Comparison of ENCODE assay signal across 1 cellular context in the genomic region with DNA sequence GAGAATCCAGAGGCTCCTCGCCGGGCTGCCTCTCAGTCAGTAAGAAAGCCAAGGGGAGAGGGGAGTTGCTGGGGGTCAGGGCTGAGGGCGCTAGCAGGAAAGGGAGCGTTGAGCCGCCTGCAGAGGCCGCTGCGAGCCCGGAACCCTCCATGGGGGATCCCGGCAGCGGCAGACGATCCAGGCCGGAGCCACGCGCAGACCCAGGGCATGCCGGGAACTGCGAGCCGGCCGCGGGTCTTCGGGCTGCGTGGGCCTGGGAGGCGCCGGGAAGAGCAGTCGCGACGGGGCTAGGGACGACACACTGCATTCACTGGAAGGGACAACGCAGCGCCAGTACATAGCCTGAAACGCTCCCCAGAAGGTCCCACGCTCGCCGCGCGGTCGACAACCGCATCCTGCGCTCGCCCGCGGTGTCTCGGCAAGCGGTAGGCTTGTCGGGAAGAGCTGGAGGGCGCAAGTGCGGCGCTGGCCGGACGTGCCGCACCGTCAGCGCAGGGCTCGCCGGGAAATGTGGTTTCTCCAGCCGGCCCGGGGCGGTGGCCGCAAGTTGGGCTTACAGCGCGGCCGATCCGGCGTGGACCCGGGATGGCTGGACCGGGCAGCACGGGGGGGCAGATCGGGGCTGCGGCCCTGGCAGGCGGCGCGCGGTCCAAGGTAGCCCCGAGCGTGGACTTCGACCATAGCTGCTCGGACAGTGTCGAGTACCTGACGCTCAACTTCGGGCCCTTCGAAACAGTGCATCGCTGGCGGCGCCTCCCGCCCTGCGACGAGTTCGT.
A peak's percentile ranks its signal among the peaks of the same experiment; 100 is the strongest.
TF ChIP-seq lines count a peak whose summit lies in the region.

LZTR1 (plus strand) TSS at position 511 of the 776 bp plus-strand sequence; CDS start at position 586, 75 bp downstream.

TF ChIP-seq in HepG2, 621 proteins besides CTCF, POLR2A, EP300 and RAD21 (continued from another document and continues in another):
- TF ChIP-seq THAP8 (CRISPR knock-in tag; IDR thresholded peaks at IDR 0.05; ENCODE audit: borderline replicate concordance) (0 out of 2 replicates have a peak, but pooled peaks have one; percentile 60), NBN (conservative IDR thresholded peaks at IDR 0.05) (no peak), GPN1 (CRISPR knock-in tag; IDR thresholded peaks at IDR 0.05; ENCODE audit: borderline replicate concordance) (no peak), ZNF782 (CRISPR knock-in tag; IDR thresholded peaks at IDR 0.05; ENCODE audit: borderline replicate concordance) (peak; percentile 97), ZNF138 (CRISPR knock-in tag; IDR thresholded peaks at IDR 0.05; ENCODE audit: low read depth) (no peak; the same call in 1 of the 2 replicates), PBX3 (CRISPR knock-in tag; IDR thresholded peaks at IDR 0.05; ENCODE audit: borderline replicate concordance) (peak; percentile 42; the same call in 1 of the 2 replicates), SRSF9 (IDR thresholded peaks at IDR 0.05; ENCODE audit: borderline replicate concordance, insufficient read depth, low read depth, low read length, poor library complexity, severe bottlenecking) (no peak), ATF5 (CRISPR knock-in tag; IDR thresholded peaks at IDR 0.05; ENCODE audit: low read depth) (peak; percentile 14; the same call in 1 of the 2 replicates), BRF2 (CRISPR knock-in tag; IDR thresholded peaks at IDR 0.05) (peak; percentile 83), GMEB1 (CRISPR knock-in tag; IDR thresholded peaks at IDR 0.05; ENCODE audit: borderline replicate concordance) (peak; percentile 99), ZNF331 (CRISPR knock-in tag; IDR thresholded peaks at IDR 0.05) (peak; percentile 67), HOMEZ (CRISPR knock-in tag; IDR thresholded peaks at IDR 0.05; ENCODE audit: low read depth) (no peak), HMGA1 (CRISPR knock-in tag; conservative IDR thresholded peaks at IDR 0.05) (no peak), BCL6 (CRISPR knock-in tag; IDR thresholded peaks at IDR 0.05) (peak; percentile 53; the same call in 1 of the 2 replicates), AKNA (CRISPR knock-in tag; IDR thresholded peaks at IDR 0.05; ENCODE audit: borderline replicate concordance) (peak; percentile 83; the same call in 1 of the 2 replicates), USF2 (IDR thresholded peaks at IDR 0.05; ENCODE audit: low read depth, low read length) (no peak), USF2 (CRISPR knock-in tag; IDR thresholded peaks at IDR 0.05; ENCODE audit: borderline replicate concordance) (peak; percentile 56; the same call in 1 of the 2 replicates), RXRB (CRISPR knock-in tag; IDR thresholded peaks at IDR 0.05; ENCODE audit: borderline replicate concordance) (peak; percentile 64), ZNF441 (CRISPR knock-in tag; IDR thresholded peaks at IDR 0.05; ENCODE audit: borderline replicate concordance) (peak; percentile 94), REXO4 (CRISPR knock-in tag; IDR thresholded peaks at IDR 0.05; ENCODE audit: borderline replicate concordance) (0 out of 2 replicates have a peak, but pooled peaks have one; percentile 72), SP4 (CRISPR knock-in tag; IDR thresholded peaks at IDR 0.05) (peak; percentile 90), ZNF350 (CRISPR knock-in tag; IDR thresholded peaks at IDR 0.05; ENCODE audit: borderline replicate concordance, low read depth) (peak; percentile 91; the same call in 1 of the 2 replicates), ZNF101 (CRISPR knock-in tag; IDR thresholded peaks at IDR 0.05; ENCODE audit: borderline replicate concordance, low read depth) (0 out of 2 replicates have a peak, but pooled peaks have one; percentile 66), SYNCRIP (IDR thresholded peaks at IDR 0.05; ENCODE audit: insufficient read depth, low read depth, low read length) (no peak), ZNF296 (CRISPR knock-in tag; conservative IDR thresholded peaks at IDR 0.05) (no peak), IRX3 (CRISPR knock-in tag; IDR thresholded peaks at IDR 0.05; ENCODE audit: borderline replicate concordance, low read depth) (peak; percentile 95), FOXP1 (IDR thresholded peaks at IDR 0.05) (no peak), FOXP1 (CRISPR knock-in tag; IDR thresholded peaks at IDR 0.05) (0 out of 2 replicates have a peak, but pooled peaks have one; percentile 28), ONECUT2 (CRISPR knock-in tag; IDR thresholded peaks at IDR 0.05) (0 out of 2 replicates have a peak, but pooled peaks have one; percentile 24)
- TF ChIP-seq, protein P1, sequence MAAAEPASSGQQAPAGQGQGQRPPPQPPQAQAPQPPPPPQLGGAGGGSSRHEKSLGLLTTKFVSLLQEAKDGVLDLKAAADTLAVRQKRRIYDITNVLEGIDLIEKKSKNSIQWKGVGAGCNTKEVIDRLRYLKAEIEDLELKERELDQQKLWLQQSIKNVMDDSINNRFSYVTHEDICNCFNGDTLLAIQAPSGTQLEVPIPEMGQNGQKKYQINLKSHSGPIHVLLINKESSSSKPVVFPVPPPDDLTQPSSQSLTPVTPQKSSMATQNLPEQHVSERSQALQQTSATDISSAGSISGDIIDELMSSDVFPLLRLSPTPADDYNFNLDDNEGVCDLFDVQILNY (CRISPR knock-in tag; conservative IDR thresholded peaks at IDR 0.05) = peak; percentile 60; the same call in 1 of the 2 replicates
- TF ChIP-seq, protein P2, sequence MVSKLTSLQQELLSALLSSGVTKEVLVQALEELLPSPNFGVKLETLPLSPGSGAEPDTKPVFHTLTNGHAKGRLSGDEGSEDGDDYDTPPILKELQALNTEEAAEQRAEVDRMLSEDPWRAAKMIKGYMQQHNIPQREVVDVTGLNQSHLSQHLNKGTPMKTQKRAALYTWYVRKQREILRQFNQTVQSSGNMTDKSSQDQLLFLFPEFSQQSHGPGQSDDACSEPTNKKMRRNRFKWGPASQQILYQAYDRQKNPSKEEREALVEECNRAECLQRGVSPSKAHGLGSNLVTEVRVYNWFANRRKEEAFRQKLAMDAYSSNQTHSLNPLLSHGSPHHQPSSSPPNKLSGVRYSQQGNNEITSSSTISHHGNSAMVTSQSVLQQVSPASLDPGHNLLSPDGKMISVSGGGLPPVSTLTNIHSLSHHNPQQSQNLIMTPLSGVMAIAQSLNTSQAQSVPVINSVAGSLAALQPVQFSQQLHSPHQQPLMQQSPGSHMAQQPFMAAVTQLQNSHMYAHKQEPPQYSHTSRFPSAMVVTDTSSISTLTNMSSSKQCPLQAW (CRISPR knock-in tag; IDR thresholded peaks at IDR 0.05) = peak; percentile 96
- TF ChIP-seq, protein P3, sequence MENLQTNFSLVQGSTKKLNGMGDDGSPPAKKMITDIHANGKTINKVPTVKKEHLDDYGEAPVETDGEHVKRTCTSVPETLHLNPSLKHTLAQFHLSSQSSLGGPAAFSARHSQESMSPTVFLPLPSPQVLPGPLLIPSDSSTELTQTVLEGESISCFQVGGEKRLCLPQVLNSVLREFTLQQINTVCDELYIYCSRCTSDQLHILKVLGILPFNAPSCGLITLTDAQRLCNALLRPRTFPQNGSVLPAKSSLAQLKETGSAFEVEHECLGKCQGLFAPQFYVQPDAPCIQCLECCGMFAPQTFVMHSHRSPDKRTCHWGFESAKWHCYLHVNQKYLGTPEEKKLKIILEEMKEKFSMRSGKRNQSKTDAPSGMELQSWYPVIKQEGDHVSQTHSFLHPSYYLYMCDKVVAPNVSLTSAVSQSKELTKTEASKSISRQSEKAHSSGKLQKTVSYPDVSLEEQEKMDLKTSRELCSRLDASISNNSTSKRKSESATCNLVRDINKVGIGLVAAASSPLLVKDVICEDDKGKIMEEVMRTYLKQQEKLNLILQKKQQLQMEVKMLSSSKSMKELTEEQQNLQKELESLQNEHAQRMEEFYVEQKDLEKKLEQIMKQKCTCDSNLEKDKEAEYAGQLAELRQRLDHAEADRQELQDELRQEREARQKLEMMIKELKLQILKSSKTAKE (CRISPR knock-in tag; IDR thresholded peaks at IDR 0.05; ENCODE audit: borderline replicate concordance) = no peak
